Comparison of ENCODE assay signal across 1 cellular context in the genomic region with DNA sequence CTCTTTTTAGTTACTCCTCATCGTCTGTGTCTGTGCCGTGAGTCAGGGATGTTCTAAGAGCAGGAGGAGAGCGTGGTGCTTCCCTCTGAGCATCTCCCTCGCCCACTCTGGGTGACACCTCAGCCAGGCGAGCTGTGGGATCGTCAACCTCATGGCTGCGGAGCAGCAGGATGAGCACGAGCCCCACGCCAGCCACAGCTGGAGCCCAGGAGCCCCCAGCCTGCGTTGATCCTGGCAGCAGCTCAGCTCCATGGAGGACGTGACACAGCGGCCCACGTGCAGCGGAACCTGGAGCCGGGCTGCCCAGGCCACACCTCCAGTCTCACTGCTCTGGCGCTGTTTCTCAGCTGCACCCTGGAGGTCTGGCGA.
TF ChIP-seq lines count a peak whose summit lies in the region.

No MANE protein-coding gene starts in this region.

TF ChIP-seq in H1, 55 proteins besides CTCF, POLR2A, EP300 and RAD21 (continued from another document):
- TF ChIP-seq, protein P1, sequence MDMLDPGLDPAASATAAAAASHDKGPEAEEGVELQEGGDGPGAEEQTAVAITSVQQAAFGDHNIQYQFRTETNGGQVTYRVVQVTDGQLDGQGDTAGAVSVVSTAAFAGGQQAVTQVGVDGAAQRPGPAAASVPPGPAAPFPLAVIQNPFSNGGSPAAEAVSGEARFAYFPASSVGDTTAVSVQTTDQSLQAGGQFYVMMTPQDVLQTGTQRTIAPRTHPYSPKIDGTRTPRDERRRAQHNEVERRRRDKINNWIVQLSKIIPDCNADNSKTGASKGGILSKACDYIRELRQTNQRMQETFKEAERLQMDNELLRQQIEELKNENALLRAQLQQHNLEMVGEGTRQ (IDR thresholded peaks at IDR 0.05; ENCODE audit: low read length) = no peak
